ENCODE assay signal across 22 cellular contexts in genomic region chr4:74414149-74414809, GRCh38. TPM values are rescaled to one million over a fixed set of nuclear protein-coding genes. Genes with fewer than 3 reads are reported as not detected.
"Had no signal": no experiment of that assay in that cellular context is flagged by ENCODE, and none has a peak within 500 bp of the region (broad histone marks: within the 10 kb centered on the region; RNA-seq: fewer than 3 reads in every experiment).

No MANE protein-coding gene starts in this region.

- H3K4me3 ChIP-seq: esophagus squamous epithelium, lung, psoas muscle, spleen, testis, tibial nerve, upper lobe of right lung had no signal

- H3K27me3 Mint-ChIP-seq: stimulated activated naive CD8-positive, alpha-beta T cell treated with anti-CD3 and anti-CD28 coated beads, Interleukin-15, amount 100 ng/mL, for 72 hours had no signal

- H3K27me3 ChIP-seq: esophagus squamous epithelium, neutrophil, spleen, testis, tibial nerve, upper lobe of right lung had no signal

- H3K9me3 ChIP-seq: esophagus squamous epithelium, neutrophil, psoas muscle, spleen, testis, tibial nerve, upper lobe of right lung had no signal

- H3K36me3 Mint-ChIP-seq: naive thymus-derived CD4-positive, alpha-beta T cell; stimulated activated naive B cell treated with anti-CD40 and anti-IgM and Interleukin-4, amounts not matched to agents 10 μg/mL and 1 μg/mL and 100 μg/mL, for 72 hours had no signal

- H3K4me1 Mint-ChIP-seq: naive thymus-derived CD4-positive, alpha-beta T cell; stimulated activated naive B cell treated with anti-CD40 and anti-IgM and Interleukin-4, amounts not matched to agents 10 μg/mL and 1 μg/mL and 100 μg/mL, for 72 hours; stimulated activated naive CD8-positive, alpha-beta T cell treated with anti-CD3 and anti-CD28 coated beads, Interleukin-15, amount 100 ng/mL, for 72 hours had no signal

- ATAC-seq: left colon; left ventricle myocardium superior; naive thymus-derived CD4-positive, alpha-beta T cell; psoas muscle; sciatic nerve; stimulated activated naive B cell treated with anti-CD40 and anti-IgM and Interleukin-4, amounts not matched to agents 10 μg/mL and 1 μg/mL and 100 μg/mL, for 72 hours; stimulated activated naive CD8-positive, alpha-beta T cell treated with anti-CD3 and anti-CD28 coated beads, Interleukin-15, amount 100 ng/mL, for 72 hours; upper lobe of right lung had no signal

- H3K4me1 ChIP-seq: psoas muscle, spleen, testis, tibial nerve, upper lobe of right lung had no signal

- H3K27ac ChIP-seq: esophagus squamous epithelium, neutrophil, psoas muscle, spleen, testis, tibial nerve, upper lobe of right lung had no signal

- H3K36me3 ChIP-seq: esophagus squamous epithelium, neutrophil, spleen, tibial nerve, upper lobe of right lung had no signal

- H3K4me3 Mint-ChIP-seq: naive thymus-derived CD4-positive, alpha-beta T cell; stimulated activated naive B cell treated with anti-CD40 and anti-IgM and Interleukin-4, amounts not matched to agents 10 μg/mL and 1 μg/mL and 100 μg/mL, for 72 hours; stimulated activated naive CD8-positive, alpha-beta T cell treated with anti-CD3 and anti-CD28 coated beads, Interleukin-15, amount 100 ng/mL, for 72 hours had no signal

- H3K27ac Mint-ChIP-seq: naive thymus-derived CD4-positive, alpha-beta T cell; stimulated activated naive B cell treated with anti-CD40 and anti-IgM and Interleukin-4, amounts not matched to agents 10 μg/mL and 1 μg/mL and 100 μg/mL, for 72 hours; stimulated activated naive CD8-positive, alpha-beta T cell treated with anti-CD3 and anti-CD28 coated beads, Interleukin-15, amount 100 ng/mL, for 72 hours had no signal

- DNase-seq: effector memory CD4-positive, alpha-beta T cell; esophagus squamous epithelium; foreskin fibroblast; left colon; left ventricle myocardium superior; naive thymus-derived CD4-positive, alpha-beta T cell; psoas muscle; retina; spleen; stimulated activated CD4-positive, alpha-beta T cell treated with anti-CD3 and anti-CD28 coated beads, Interleukin-15, amount 100 ng/mL, for 24 hours; stimulated activated CD4-positive, alpha-beta T cell treated with anti-CD3 and anti-CD28 coated beads, Interleukin-1b, Interleukin-23, amount 100 ng/mL, for 48 hours; stimulated activated CD4-positive, alpha-beta T cell treated with anti-CD3 and anti-CD28 coated beads, Interleukin-4, amount 100 ng/mL, for 4 hours; stimulated activated naive B cell treated with anti-CD40 and anti-IgM and Interleukin-4, amounts not matched to agents 10 μg/mL and 1 μg/mL and 100 μg/mL, for 72 hours; stimulated activated naive CD8-positive, alpha-beta T cell treated with anti-CD3 and anti-CD28 coated beads, Interleukin-15, amount 100 ng/mL, for 72 hours; testis; upper lobe of right lung had no signal

RNA-seq across cellular contexts. Expression of gene AREG, which starts 30.7 kb away (rescaled TPM):
- total RNA-seq: skeletal muscle tissue had no signal
- polyA plus RNA-seq: neural cell had no signal

RNA-seq across cellular contexts. Expression of gene EREG, which starts 49.3 kb away (rescaled TPM):
- total RNA-seq: skeletal muscle tissue had no signal
- polyA plus RNA-seq: naive thymus-derived CD4-positive, alpha-beta T cell; neural cell had no signal
